Comparison of ENCODE assay signal across 30 cellular contexts in the genomic region with DNA sequence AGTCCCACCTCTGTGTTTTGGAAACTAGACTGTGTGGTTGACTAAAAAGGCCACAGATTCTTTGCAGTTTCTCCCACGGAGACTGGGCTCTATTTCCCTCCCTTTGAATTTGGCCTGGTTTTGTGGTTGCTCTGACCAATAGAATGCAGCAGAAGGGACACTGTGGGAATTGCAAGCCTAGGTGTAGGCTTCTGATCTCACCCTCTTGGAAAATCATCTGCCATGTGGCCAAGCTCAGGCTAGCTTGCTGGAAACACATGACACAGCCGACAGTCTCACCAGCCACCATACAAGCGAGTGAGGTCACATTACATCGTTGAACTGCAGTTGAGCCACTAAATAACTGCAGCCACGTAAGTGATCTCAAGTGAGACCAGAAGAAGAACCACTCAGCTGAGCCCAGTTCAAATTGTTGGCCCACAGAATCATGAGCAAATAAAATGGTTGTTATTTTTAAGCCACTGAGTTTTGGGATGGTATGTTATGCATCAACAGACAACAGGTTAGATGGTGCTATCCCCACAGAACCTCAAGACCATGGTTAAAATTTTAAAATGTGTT.
"Had no signal": no experiment of that assay in that cellular context is flagged by ENCODE, and none has a peak within 500 bp of the region (broad histone marks: within the 10 kb centered on the region; RNA-seq: fewer than 3 reads in every experiment).

No MANE protein-coding gene starts in this region.

- H3K9me3 ChIP-seq: colonic mucosa, left ventricle myocardium inferior, lower lobe of right lung, psoas muscle, thoracic aorta, upper lobe of right lung, uterus had no signal

- H3K4me3 Mint-ChIP-seq: dendritic cell treated with granulocyte-macrophage colony-stimulating factor and Interleukin-4, amounts not matched to agents 40 ng/mL and 50 ng/mL, for 4 days; endodermal cell; naive thymus-derived CD8-positive, alpha-beta T cell; nephron progenitor cell; stimulated activated naive B cell treated with anti-CD40 and anti-IgM and Interleukin-4, amounts not matched to agents 10 μg/mL and 1 μg/mL and 100 μg/mL, for 72 hours; stimulated activated naive CD8-positive, alpha-beta T cell treated with anti-CD3 and anti-CD28 coated beads, Interleukin-15, Interleukin-2, amounts not matched to agents 100 ng/mL and 50 ng/mL, for 24 hours had no signal

- H3K9me3 Mint-ChIP-seq: dendritic cell treated with granulocyte-macrophage colony-stimulating factor and Interleukin-4, amounts not matched to agents 40 ng/mL and 50 ng/mL, for 4 days; stimulated activated naive B cell treated with anti-CD40 and anti-IgM and Interleukin-4, amounts not matched to agents 10 μg/mL and 1 μg/mL and 100 μg/mL, for 72 hours; stimulated activated naive CD8-positive, alpha-beta T cell treated with anti-CD3 and anti-CD28 coated beads, Interleukin-15, Interleukin-2, amounts not matched to agents 100 ng/mL and 50 ng/mL, for 24 hours had no signal

- H3K27me3 Mint-ChIP-seq: dendritic cell treated with granulocyte-macrophage colony-stimulating factor and Interleukin-4, amounts not matched to agents 40 ng/mL and 50 ng/mL, for 4 days had no signal

- FAIRE-seq: islet of Langerhans had no signal

- H3K36me3 ChIP-seq: colonic mucosa, heart right ventricle, left ventricle myocardium inferior, lower lobe of right lung, spleen, thoracic aorta, tibial nerve, upper lobe of right lung, uterus had no signal

- H3K4me1 Mint-ChIP-seq: nephron progenitor cell; stimulated activated naive B cell treated with anti-CD40 and anti-IgM and Interleukin-4, amounts not matched to agents 10 μg/mL and 1 μg/mL and 100 μg/mL, for 72 hours had no signal

- H3K27ac Mint-ChIP-seq: dendritic cell treated with granulocyte-macrophage colony-stimulating factor and Interleukin-4, amounts not matched to agents 40 ng/mL and 50 ng/mL, for 4 days; endodermal cell; naive thymus-derived CD8-positive, alpha-beta T cell; nephron progenitor cell; stimulated activated naive B cell treated with anti-CD40 and anti-IgM and Interleukin-4, amounts not matched to agents 10 μg/mL and 1 μg/mL and 100 μg/mL, for 72 hours; stimulated activated naive CD8-positive, alpha-beta T cell treated with anti-CD3 and anti-CD28 coated beads, Interleukin-15, Interleukin-2, amounts not matched to agents 100 ng/mL and 50 ng/mL, for 24 hours had no signal

- H3K36me3 Mint-ChIP-seq: naive thymus-derived CD8-positive, alpha-beta T cell; stimulated activated naive B cell treated with anti-CD40 and anti-IgM and Interleukin-4, amounts not matched to agents 10 μg/mL and 1 μg/mL and 100 μg/mL, for 72 hours had no signal

- H3K4me1 ChIP-seq: colonic mucosa, heart right ventricle, left ventricle myocardium inferior, lower lobe of right lung, psoas muscle, spleen, tibial nerve, upper lobe of right lung, uterus had no signal

- ATAC-seq: esophagus mucosa; heart right ventricle; left colon; lower lobe of right lung; naive thymus-derived CD8-positive, alpha-beta T cell; psoas muscle; right cardiac atrium; stimulated activated naive B cell treated with anti-CD40 and anti-IgM and Interleukin-4, amounts not matched to agents 10 μg/mL and 1 μg/mL and 100 μg/mL, for 72 hours; upper lobe of right lung had no signal

- DNase-seq: colonic mucosa; effector CD8-positive, alpha-beta T cell; endodermal cell; foreskin melanocyte; glutamatergic neuron; heart right ventricle; hippocampal formation; kidney glomerular epithelial cell; left colon; left ventricle myocardium inferior; lower lobe of right lung; naive thymus-derived CD8-positive, alpha-beta T cell; nephron progenitor cell; nucleus accumbens; posterior cingulate gyrus; psoas muscle; right cardiac atrium; spleen; stimulated activated CD4-positive, alpha-beta T cell treated with anti-CD3 and anti-CD28 coated beads, Interleukin-4, amount 100 ng/mL, for 4 hours; stimulated activated naive B cell treated with anti-CD40 and anti-IgM and Interleukin-4, amounts not matched to agents 10 μg/mL and 1 μg/mL and 100 μg/mL, for 72 hours; upper lobe of right lung; uterus had no signal

- H3K27me3 ChIP-seq: colonic mucosa, heart right ventricle, spleen, tibial nerve, upper lobe of right lung, uterus had no signal

- H3K27ac ChIP-seq: colonic mucosa, epithelial cell of prostate, heart right ventricle, left ventricle myocardium inferior, lower lobe of right lung, psoas muscle, skin epidermis, thoracic aorta, tibial nerve, upper lobe of right lung, uterus had no signal

- H3K4me3 ChIP-seq: colonic mucosa, heart right ventricle, left ventricle myocardium inferior, lower lobe of right lung, psoas muscle, skin epidermis, spleen, thoracic aorta, tibial nerve, upper lobe of right lung, uterus had no signal
